ENCODE assay signal across 2 cellular contexts in genomic region chr22:19734837-19735382, GRCh38.
TF ChIP-seq lines count a peak whose summit lies in the region.

No MANE protein-coding gene starts in this region.

TF ChIP-seq in IMR-90, 13 proteins besides CTCF, POLR2A, EP300 and RAD21:
- TF ChIP-seq FOS (IDR thresholded peaks at IDR 0.05; ENCODE audit: low read depth, low read length) (no peak), SMC3 (IDR thresholded peaks at IDR 0.05; ENCODE audit: low read depth, low read length) (no peak), CHD1 (IDR thresholded peaks at IDR 0.05; ENCODE audit: low read depth, low read length) (no peak), MAFK (IDR thresholded peaks at IDR 0.05; ENCODE audit: low read depth, low read length) (no peak), ELK1 (IDR thresholded peaks at IDR 0.05; ENCODE audit: borderline replicate concordance, low read depth, low read length) (no peak), USF2 (IDR thresholded peaks at IDR 0.05; ENCODE audit: low read depth, low read length) (no peak), CEBPB (IDR thresholded peaks at IDR 0.05; ENCODE audit: low read depth, low read length) (no peak), RFX5 (IDR thresholded peaks at IDR 0.05; ENCODE audit: low read depth, low read length) (no peak), RCOR1 (IDR thresholded peaks at IDR 0.05; ENCODE audit: insufficient replicate concordance, low read length) (no peak), BHLHE40 (IDR thresholded peaks at IDR 0.05; ENCODE audit: low read depth, low read length) (no peak), MXI1 (IDR thresholded peaks at IDR 0.05; ENCODE audit: borderline replicate concordance, low read depth, low read length) (no peak), NFE2L2 (IDR thresholded peaks at IDR 0.05; ENCODE audit: low read depth, low read length) (no peak), MAZ (IDR thresholded peaks at IDR 0.05; ENCODE audit: borderline replicate concordance, low read depth, low read length) (no peak)

TF ChIP-seq in K562, 482 proteins besides CTCF, POLR2A, EP300 and RAD21:
- TF ChIP-seq RNF2 (IDR thresholded peaks at IDR 0.05) = no peak
- peak; percentile 25 for TF ChIP-seq ARHGAP35 (IDR thresholded peaks at IDR 0.05; ENCODE audit: partially characterized antibody)
- TF ChIP-seq PHB (CRISPR knock-in tag; IDR thresholded peaks at IDR 0.05) = 0 out of 2 replicates have a peak, but pooled peaks have one; percentile 11
- TF ChIP-seq MCM2 (IDR thresholded peaks at IDR 0.05; ENCODE audit: low read depth) = peak; percentile 94
- TF ChIP-seq KAT2B (IDR thresholded peaks at IDR 0.05; ENCODE audit: low read depth, low read length) = peak; percentile 15
- 0 out of 2 replicates have a peak, but pooled peaks have one; percentile 44 for TF ChIP-seq GTF2F1 (IDR thresholded peaks at IDR 0.05; ENCODE audit: low read depth, low read length)
- TF ChIP-seq NR4A1 (CRISPR knock-in tag; IDR thresholded peaks at IDR 0.05) = peak; percentile 20; the same call in 1 of the 2 replicates
- TF ChIP-seq NR4A1 (tag; IDR thresholded peaks at IDR 0.05) = no peak
- TF ChIP-seq GABPB2 (CRISPR knock-in tag; conservative IDR thresholded peaks at IDR 0.05) = 0 out of 2 replicates have a peak, but pooled peaks have one; percentile 15
- no peak for TF ChIP-seq ETV5 (CRISPR knock-in tag; IDR thresholded peaks at IDR 0.05; ENCODE audit: low read depth)
- TF ChIP-seq E2F1 (CRISPR knock-in tag; IDR thresholded peaks at IDR 0.05) = peak; percentile 68; the same call in 1 of the 2 replicates
- no peak for TF ChIP-seq CHAMP1 (IDR thresholded peaks at IDR 0.05)
- no peak for TF ChIP-seq EP400 (IDR thresholded peaks at IDR 0.05)
- 0 out of 2 replicates have a peak, but pooled peaks have one; percentile 10 for TF ChIP-seq ARID3B (CRISPR knock-in tag; IDR thresholded peaks at IDR 0.05; ENCODE audit: borderline replicate concordance)
- TF ChIP-seq PREB (CRISPR knock-in tag; IDR thresholded peaks at IDR 0.05) = no peak
- TF ChIP-seq HMGXB4 (CRISPR knock-in tag; IDR thresholded peaks at IDR 0.05) = 0 out of 2 replicates have a peak, but pooled peaks have one; percentile 6
- TF ChIP-seq RUNX1 (IDR thresholded peaks at IDR 0.05; ENCODE audit: low read depth) = 0 out of 2 replicates have a peak, but pooled peaks have one; percentile 24
- no peak for TF ChIP-seq HNRNPK (IDR thresholded peaks at IDR 0.05; ENCODE audit: low read depth, low read length, poor library complexity, severe bottlenecking)
- peak; percentile 42; the same call in 1 of the 2 replicates for TF ChIP-seq PKNOX1 (IDR thresholded peaks at IDR 0.05)
- TF ChIP-seq ZNF398 (CRISPR knock-in tag; IDR thresholded peaks at IDR 0.05) = 0 out of 2 replicates have a peak, but pooled peaks have one; percentile 44
- TF ChIP-seq TSHZ1 (CRISPR knock-in tag; IDR thresholded peaks at IDR 0.05) = 0 out of 2 replicates have a peak, but pooled peaks have one; percentile 9
- no peak for TF ChIP-seq C11orf30 (IDR thresholded peaks at IDR 0.05; ENCODE audit: low read depth)
- TF ChIP-seq ZNF184 (CRISPR knock-in tag; IDR thresholded peaks at IDR 0.05) = 0 out of 2 replicates have a peak, but pooled peaks have one; percentile 37
- 0 out of 2 replicates have a peak, but pooled peaks have one; percentile 42 for TF ChIP-seq SMAD4 (CRISPR knock-in tag; conservative IDR thresholded peaks at IDR 0.05)
- TF ChIP-seq RBBP5 (IDR thresholded peaks at IDR 0.05; ENCODE audit: borderline replicate concordance, insufficient read depth, low read length, poor library complexity, severe bottlenecking) = peak; percentile 6
- no peak for TF ChIP-seq ATF3 (IDR thresholded peaks at IDR 0.05)
- peak; percentile 51; the same call in 1 of the 2 replicates for TF ChIP-seq ATF3 (CRISPR knock-in tag; conservative IDR thresholded peaks at IDR 0.05)
